11 cellular contexts compared by ENCODE assay signal in the genomic region with DNA sequence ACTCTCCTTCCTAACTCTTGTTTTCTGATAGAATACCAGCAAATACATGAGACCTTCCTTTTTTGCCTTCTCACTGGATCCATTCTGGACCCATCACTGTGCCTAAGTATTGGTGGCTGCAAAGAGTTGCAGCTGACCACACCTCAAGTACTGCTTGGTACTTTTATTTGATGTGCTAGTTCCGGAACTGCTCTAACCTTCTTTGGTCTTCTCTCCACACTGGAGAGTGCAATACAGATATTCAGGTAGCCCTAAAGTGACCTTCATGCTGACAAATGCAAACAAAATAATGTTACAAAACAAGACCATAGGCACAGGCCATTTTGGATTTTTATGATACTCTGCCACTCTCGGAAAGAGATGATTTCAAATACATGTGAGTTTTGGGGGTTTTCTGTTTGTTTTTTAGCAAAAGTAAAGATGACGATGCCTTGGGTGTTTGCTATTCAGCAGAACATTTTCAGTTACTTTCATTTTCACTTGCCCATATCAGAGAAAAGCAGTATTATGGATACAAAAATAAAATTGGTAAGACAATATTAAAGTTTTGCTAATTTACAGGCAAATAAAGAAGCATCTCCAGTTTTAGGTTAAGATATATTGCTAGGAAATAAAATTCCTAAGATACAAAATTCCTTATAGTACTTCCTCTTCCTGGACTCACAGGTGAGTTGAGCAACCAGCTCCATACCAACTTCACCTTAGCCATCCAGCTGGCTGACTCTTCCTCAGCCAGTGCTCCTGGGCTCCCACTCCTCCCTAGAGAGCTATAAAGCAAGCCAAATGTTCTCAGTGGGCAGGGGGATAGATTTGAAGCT. TPM values are rescaled to one million over a fixed set of nuclear protein-coding genes. Genes with fewer than 3 reads are reported as not detected.
DNase-seq lines count a peak whose midpoint lies in the region; FAIRE-seq and TF ChIP-seq lines count a peak whose summit lies in the region.
"Had no signal": no experiment of that assay in that cellular context is flagged by ENCODE, and none has a peak within 500 bp of the region (broad histone marks: within the 10 kb centered on the region; RNA-seq: fewer than 3 reads in every experiment).

No MANE protein-coding gene starts in this region.

- no peak for TF ChIP-seq EP300 in sigmoid colon (IDR thresholded peaks at IDR 0.05)

- no peak overlapping the region for H3K9ac ChIP-seq in neural progenitor cell

- no peak overlapping the region for H2AFZ ChIP-seq in neural progenitor cell (replicated peaks)

- peak; percentile 45 for FAIRE-seq in GM12891 (lab: Jason Lieb, UNC)

- intact Hi-C loops in sigmoid colon (cut with DNase I): no loop called here
- intact Hi-C loops in uterus (cut with DNase I; ENCODE audit: low total_unique reads): no loop called here

- TF ChIP-seq POLR2A in GM12891 (IDR thresholded peaks at IDR 0.05; ENCODE audit: low read depth, low read length) (no peak), sigmoid colon (IDR thresholded peaks at IDR 0.05) (no peak), uterus (IDR thresholded peaks at IDR 0.05) (no peak)

- H3K9me3 ChIP-seq in sigmoid colon (no peaks in the 10 kb centered on the region), neural progenitor cell (ENCODE audit: low read depth) (no peaks in the 10 kb centered on the region), uterus (no peaks in the 10 kb centered on the region)
- H3K9me3 ChIP-seq: ovary had no signal

- no peak for TF ChIP-seq CTCF in sigmoid colon (IDR thresholded peaks at IDR 0.05)
- no peak for TF ChIP-seq CTCF in neural progenitor cell (IDR thresholded peaks at IDR 0.05)
- no peak for TF ChIP-seq CTCF in uterus (IDR thresholded peaks at IDR 0.05)

- H3K27ac ChIP-seq in sigmoid colon (peak overlapping the region in 1 of 4 donors; percentile 4), neural progenitor cell (no peak overlapping the region), uterus (peak overlapping the region in 1 of 2 donors; percentile 32)
- H3K27ac ChIP-seq: foreskin keratinocyte had no signal

- H3K27me3 ChIP-seq in sigmoid colon (no peaks in the 10 kb centered on the region), neural progenitor cell (no peaks in the 10 kb centered on the region), uterus (no peaks in the 10 kb centered on the region)
- H3K27me3 ChIP-seq: foreskin keratinocyte, ovary had no signal

- 22 to 52% methylated on average over 3 of the region's 3 CpGs for WGBS in sigmoid colon, 2 donors

- no peaks in the 10 kb centered on the region for H3F3A ChIP-seq in neural progenitor cell (ENCODE audit: low read depth)

- DNase-seq in GM12891 (ENCODE audit: insufficient read length, low spot score) (no peak), OCI-M1 (lab: John Stamatoyannopoulos, UW) (peak; percentile 62), fibroblast of peridontal ligament (ENCODE audit: extremely low read depth) (peak; percentile 35), sigmoid colon (no peak), GM19238 (ENCODE audit: insufficient read length, low spot score) (no peak), neural progenitor cell (ENCODE audit: low spot score) (no peak), uterus (no peak)
- DNase-seq: activated gamma-delta T cell treated with Interleukin-2 at 50 U/mL for 16 hours, foreskin keratinocyte, NCI-H2029, ovary had no signal

- H4K20me1 ChIP-seq in neural progenitor cell (ENCODE audit: low read depth): peaks cover 5% of the 10 kb centered on the region

- H3K4me3 Mint-ChIP-seq in neural progenitor cell: no peak overlapping the region

- peaks cover 68% of the 10 kb centered on the region for H3K79me2 ChIP-seq in neural progenitor cell (ENCODE audit: low read depth)

- H3K27ac Mint-ChIP-seq in neural progenitor cell: no peak overlapping the region

- no peaks in the 10 kb centered on the region for H3K27me3 Mint-ChIP-seq in neural progenitor cell (ENCODE audit: insufficient read depth, low read depth)

- H3K4me1 Mint-ChIP-seq in neural progenitor cell: no peaks in the 10 kb centered on the region

- H3K4me1 ChIP-seq in sigmoid colon (peaks cover 0 to 9% (median 7%) of the 10 kb centered on the region in 4 donors), neural progenitor cell (peaks cover 17% of the 10 kb centered on the region), uterus (no peaks in the 10 kb centered on the region)

- H3K4me3 ChIP-seq in sigmoid colon: peak overlapping the region; percentile 2 to 21 (median 12)
- no peak overlapping the region for H3K4me3 ChIP-seq in neural progenitor cell
- peak overlapping the region in 1 of 2 donors; percentile 20 for H3K4me3 ChIP-seq in uterus
- H3K4me3 ChIP-seq: ovary had no signal

- no peak overlapping the region for H3K4me2 ChIP-seq in neural progenitor cell

- no peaks in the 10 kb centered on the region for H3K36me3 Mint-ChIP-seq in neural progenitor cell

- H3K9me3 Mint-ChIP-seq in neural progenitor cell: no peaks in the 10 kb centered on the region

- H3K36me3 ChIP-seq in sigmoid colon (no peaks in the 10 kb centered on the region), neural progenitor cell (no peaks in the 10 kb centered on the region), uterus (no peaks in the 10 kb centered on the region)
- H3K36me3 ChIP-seq: ovary had no signal

TF ChIP-seq in GM12891, 5 proteins besides CTCF, POLR2A, EP300 and RAD21:
- TF ChIP-seq TAF1 (IDR thresholded peaks at IDR 0.05; ENCODE audit: low read depth, low read length) (no peak), PAX5 (IDR thresholded peaks at IDR 0.05; ENCODE audit: insufficient read depth, low read length, severe bottlenecking) (no peak), SPI1 (IDR thresholded peaks at IDR 0.05; ENCODE audit: low read depth, low read length) (no peak), POLR2AphosphoS5 (IDR thresholded peaks at IDR 0.05; ENCODE audit: low read depth, low read length) (no peak), POU2F2 (IDR thresholded peaks at IDR 0.05; ENCODE audit: low read depth, low read length) (no peak)
TF ChIP-seq in GM12891: peak in this region for 0.

RNA-seq across cellular contexts. Expression of gene PTPRK, which starts 42.0 kb away (rescaled TPM):
- polyA plus RNA-seq in GM12891 (2012; ENCODE audit: low read depth, missing spikeins): 1.3 TPM
- total RNA-seq in sigmoid colon: 10 to 100 TPM; 46.7 to 51.3 (median 47.1) TPM
- polyA plus RNA-seq in sigmoid colon: 10 to 100 TPM in 1 of 3 donors, 1 to 10 TPM in 2; 6.0 to 23.2 (median 9.0) TPM
- 30.9 and 35.0 TPM in 2 replicates for total RNA-seq in neural progenitor cell (ENCODE audit: low replicate concordance)
- total RNA-seq in uterus: 10 to 100 TPM; 20.0 to 64.2 (median 36.6) TPM

Comparison
In these comparisons a context has a peak if more than half of its experiments do, and no peak if none do; other contexts are left out.
1. DNase-seq: peak in OCI-M1 (single experiment) and fibroblast of peridontal ligament (single experiment); none in GM12891 (single experiment), sigmoid colon (single experiment), GM19238 (single experiment), neural progenitor cell (single experiment) and uterus (0 of 2).